Comparison of ENCODE assay signal across 26 cellular contexts in the genomic region with DNA sequence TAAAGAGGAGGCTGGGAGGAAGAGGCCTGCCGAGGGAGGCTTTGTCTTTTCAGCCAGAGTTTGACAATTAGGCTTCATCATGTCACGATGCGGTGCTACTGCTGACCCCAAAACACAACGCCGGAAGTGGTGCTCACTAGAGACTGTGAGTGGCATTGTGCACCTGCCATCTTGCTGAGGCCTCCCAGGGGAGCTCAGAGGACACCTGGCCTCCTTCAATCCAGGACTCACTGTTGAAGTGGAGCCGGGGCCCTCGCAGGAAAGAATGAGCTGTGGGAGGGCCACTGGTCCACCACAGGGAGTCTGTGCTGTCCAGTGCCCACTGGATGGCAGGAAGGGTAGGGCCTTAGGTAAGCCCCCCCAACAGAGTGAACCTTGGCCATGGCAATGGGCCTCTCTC. TPM values are rescaled to one million over a fixed set of nuclear protein-coding genes. Genes with fewer than 3 reads are reported as not detected.
DNase-seq lines count a peak whose midpoint lies in the region; ATAC-seq and TF ChIP-seq lines count a peak whose summit lies in the region.
"Had no signal": no experiment of that assay in that cellular context is flagged by ENCODE, and none has a peak within 500 bp of the region (broad histone marks: within the 10 kb centered on the region; RNA-seq: fewer than 3 reads in every experiment).

No MANE protein-coding gene starts in this region.

- H3K4me3 ChIP-seq in BLaER1 = no peak overlapping the region
- H3K4me3 ChIP-seq in mucosa of descending colon = no peak overlapping the region
- H3K4me3 ChIP-seq: colonic mucosa, GM12878, right atrium auricular region, SK-N-MC, suprapubic skin, upper lobe of left lung had no signal

- H3K27ac ChIP-seq in BLaER1 = no peak overlapping the region
- H3K27ac ChIP-seq: colonic mucosa, parathyroid adenoma, right atrium auricular region, SK-N-MC, suprapubic skin, upper lobe of left lung had no signal

- no peaks in the 10 kb centered on the region for H3K27me3 ChIP-seq in BLaER1
- H3K27me3 ChIP-seq: colonic mucosa, right atrium auricular region, suprapubic skin, upper lobe of left lung had no signal

- ATAC-seq in GM18502 (IDR thresholded peaks at IDR 0.05; ENCODE audit: poor library complexity, unreplicated experiment) (no peak), mucosa of descending colon (no peak)
- ATAC-seq: activated naive CD8-positive, alpha-beta T cell treated with anti-CD3 and anti-CD28 coated beads, Interleukin-2, amount 50 U/mL, for 24 hours; GM12878 had no signal

- peak; percentile 77 for DNase-seq in COLO668 (lab: John Stamatoyannopoulos, UW; ENCODE audit: unreplicated experiment)
- DNase-seq in NCI-H1092 (lab: John Stamatoyannopoulos, UW) = peak; percentile 37
- DNase-seq in ecto neural progenitor cell (ENCODE audit: low spot score) = peak; percentile 29
- DNase-seq in NCI-H2227 treated with DMSO at 0.1 percent for 48 hours (lab: John Stamatoyannopoulos, UW) = no peak
- no peak for DNase-seq in mucosa of descending colon
- DNase-seq: activated CD4-positive, CD25-positive, alpha-beta regulatory T cell; activated naive CD8-positive, alpha-beta T cell treated with anti-CD3 and anti-CD28 coated beads, Interleukin-2, amount 50 U/mL, for 24 hours; activated T-cell treated with anti-CD3 and anti-CD28 coated beads, Interleukin-2, amount 50 U/mL, for 24 hours; colonic mucosa; effector memory CD4-positive, alpha-beta T cell; EL; NCI-H1048; nephron progenitor cell; stimulated activated CD4-positive, alpha-beta T cell treated with anti-CD3 and anti-CD28 coated beads, Interleukin-1b, Interleukin-23, amount 100 ng/mL, for 48 hours; stimulated activated naive CD4-positive, alpha-beta T cell treated with Interleukin-2 at 50 U/mL for 16 hours; upper lobe of left lung had no signal

- intact Hi-C loops in mucosa of descending colon (cut with DNase I, micrococcal nuclease) = no loop called here

- no peaks in the 10 kb centered on the region for H3K9me3 ChIP-seq in BLaER1
- H3K9me3 ChIP-seq in mucosa of descending colon = no peaks in the 10 kb centered on the region
- H3K9me3 ChIP-seq: colonic mucosa, right atrium auricular region, suprapubic skin, upper lobe of left lung had no signal

- no peak for TF ChIP-seq CTCF in mucosa of descending colon (IDR thresholded peaks at IDR 0.05)

- H3K9ac ChIP-seq in BLaER1 = no peak overlapping the region
- H3K9ac ChIP-seq: parathyroid adenoma had no signal

- H3K4me2 ChIP-seq in BLaER1 = peak overlapping the region; percentile 39; the same call in 1 of the 2 replicates

- no peaks in the 10 kb centered on the region for H3K36me3 ChIP-seq in BLaER1
- no peaks in the 10 kb centered on the region for H3K36me3 ChIP-seq in mucosa of descending colon (ENCODE audit: low read depth)
- H3K36me3 ChIP-seq: colonic mucosa, right atrium auricular region, suprapubic skin, upper lobe of left lung had no signal

- no peaks in the 10 kb centered on the region for H4K20me1 ChIP-seq in BLaER1

- peaks cover 9% of the 10 kb centered on the region for H3K4me1 ChIP-seq in BLaER1
- no peaks in the 10 kb centered on the region for H3K4me1 ChIP-seq in mucosa of descending colon (ENCODE audit: low read depth)
- H3K4me1 ChIP-seq: colonic mucosa, parathyroid adenoma, right atrium auricular region, upper lobe of left lung had no signal

RNA-seq across cellular contexts. Expression of a gene that starts 12.7 kb away (rescaled TPM):
- total RNA-seq in mucosa of descending colon = 1 to 10 TPM; 2.2 to 4.5 (median 3.3) TPM
- total RNA-seq: cardiac septum; epithelial cell of proximal tubule; right atrium auricular region; T-helper 1 cell treated with Interleukin-12 subunit alpha and Interleukin-12 subunit beta and Interleukin-4 antibody, amounts not matched to agents 30 ng/mL and 1 ng/mL, for 36 hours; upper lobe of left lung had no signal

Comparison
In these comparisons a context has a peak if more than half of its experiments do, and no peak if none do; other contexts are left out.
1. DNase-seq: peak in COLO668 (single experiment), NCI-H1092 (single experiment) and ecto neural progenitor cell (single experiment); none in NCI-H2227 treated with DMSO at 0.1 percent for 48 hours (single experiment) and mucosa of descending colon (0 of 3).